Comparison of ENCODE assay signal across 1 cellular context in the genomic region with DNA sequence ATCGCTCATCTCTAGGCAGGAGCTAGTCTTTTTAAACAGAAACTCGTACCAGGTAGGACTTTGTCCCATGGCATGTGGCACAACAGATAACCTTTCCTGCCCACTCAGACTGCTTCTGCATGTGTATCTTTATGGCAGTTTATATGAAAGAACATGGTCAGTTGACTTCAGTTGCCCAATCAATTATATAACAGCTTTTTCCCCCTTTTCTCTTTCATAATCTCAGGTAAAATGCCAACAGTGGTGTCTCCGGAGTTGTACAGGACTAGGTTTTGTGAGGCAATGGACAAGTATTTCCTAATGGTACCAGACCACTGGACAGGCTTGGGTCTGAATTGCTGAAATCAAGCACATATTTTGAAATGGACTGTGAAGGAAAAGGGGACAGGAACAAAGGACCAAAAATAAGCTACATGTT.
TF ChIP-seq lines count a peak whose summit lies in the region.

No MANE protein-coding gene starts in this region.

TF ChIP-seq in HepG2, 621 proteins besides CTCF, POLR2A, EP300 and RAD21 (continues in another document):
- TF ChIP-seq TAF15 (IDR thresholded peaks at IDR 0.05; ENCODE audit: low read depth, low read length, poor library complexity, severe bottlenecking), result no peak
- TF ChIP-seq U2AF2 (IDR thresholded peaks at IDR 0.05; ENCODE audit: low read depth, low read length), result no peak
- no peak for TF ChIP-seq GLI4 (CRISPR knock-in tag; IDR thresholded peaks at IDR 0.05; ENCODE audit: borderline replicate concordance)
- TF ChIP-seq SOX13 (IDR thresholded peaks at IDR 0.05), result no peak
- TF ChIP-seq SOX13 (CRISPR knock-in tag; conservative IDR thresholded peaks at IDR 0.05 in 1 of 2, IDR thresholded peaks at IDR 0.05 in 1 of 2), result no peak
- peak; percentile 52 for TF ChIP-seq HNF4A (CRISPR knock-in tag; IDR thresholded peaks at IDR 0.05)
- TF ChIP-seq NR0B2 (CRISPR knock-in tag; IDR thresholded peaks at IDR 0.05), result no peak
- TF ChIP-seq ZNF646 (CRISPR knock-in tag; IDR thresholded peaks at IDR 0.05), result no peak
- TF ChIP-seq SRF (IDR thresholded peaks at IDR 0.05; ENCODE audit: low read depth, low read length), result no peak
- TF ChIP-seq ZNF781 (CRISPR knock-in tag; IDR thresholded peaks at IDR 0.05; ENCODE audit: borderline replicate concordance, not compliant biosample characterization), result no peak
- TF ChIP-seq, protein P1, sequence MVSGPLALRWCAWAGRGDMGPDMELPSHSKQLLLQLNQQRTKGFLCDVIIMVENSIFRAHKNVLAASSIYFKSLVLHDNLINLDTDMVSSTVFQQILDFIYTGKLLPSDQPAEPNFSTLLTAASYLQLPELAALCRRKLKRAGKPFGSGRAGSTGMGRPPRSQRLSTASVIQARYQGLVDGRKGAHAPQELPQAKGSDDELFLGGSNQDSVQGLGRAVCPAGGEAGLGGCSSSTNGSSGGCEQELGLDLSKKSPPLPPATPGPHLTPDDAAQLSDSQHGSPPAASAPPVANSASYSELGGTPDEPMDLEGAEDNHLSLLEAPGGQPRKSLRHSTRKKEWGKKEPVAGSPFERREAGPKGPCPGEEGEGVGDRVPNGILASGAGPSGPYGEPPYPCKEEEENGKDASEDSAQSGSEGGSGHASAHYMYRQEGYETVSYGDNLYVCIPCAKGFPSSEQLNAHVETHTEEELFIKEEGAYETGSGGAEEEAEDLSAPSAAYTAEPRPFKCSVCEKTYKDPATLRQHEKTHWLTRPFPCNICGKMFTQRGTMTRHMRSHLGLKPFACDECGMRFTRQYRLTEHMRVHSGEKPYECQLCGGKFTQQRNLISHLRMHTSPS (CRISPR knock-in tag; IDR thresholded peaks at IDR 0.05; ENCODE audit: low read depth), result peak; percentile 57; the same call in 1 of the 2 replicates
- TF ChIP-seq E2F1 (CRISPR knock-in tag; IDR thresholded peaks at IDR 0.05), result no peak
- no peak for TF ChIP-seq ZNF296 (CRISPR knock-in tag; conservative IDR thresholded peaks at IDR 0.05)
- no peak for TF ChIP-seq GZF1 (CRISPR knock-in tag; IDR thresholded peaks at IDR 0.05)
- TF ChIP-seq MTF2 (CRISPR knock-in tag; IDR thresholded peaks at IDR 0.05; ENCODE audit: borderline replicate concordance), result no peak
- TF ChIP-seq, protein P2, sequence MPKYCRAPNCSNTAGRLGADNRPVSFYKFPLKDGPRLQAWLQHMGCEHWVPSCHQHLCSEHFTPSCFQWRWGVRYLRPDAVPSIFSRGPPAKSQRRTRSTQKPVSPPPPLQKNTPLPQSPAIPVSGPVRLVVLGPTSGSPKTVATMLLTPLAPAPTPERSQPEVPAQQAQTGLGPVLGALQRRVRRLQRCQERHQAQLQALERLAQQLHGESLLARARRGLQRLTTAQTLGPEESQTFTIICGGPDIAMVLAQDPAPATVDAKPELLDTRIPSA (CRISPR knock-in tag; IDR thresholded peaks at IDR 0.05; ENCODE audit: borderline replicate concordance), result no peak
- TF ChIP-seq ZNF225 (CRISPR knock-in tag; IDR thresholded peaks at IDR 0.05), result no peak
- TF ChIP-seq IRF2 (CRISPR knock-in tag; IDR thresholded peaks at IDR 0.05), result no peak
- no peak for TF ChIP-seq PLSCR1 (CRISPR knock-in tag; IDR thresholded peaks at IDR 0.05; ENCODE audit: borderline replicate concordance)
- no peak for TF ChIP-seq RARG (CRISPR knock-in tag; IDR thresholded peaks at IDR 0.05; ENCODE audit: low read depth)
- no peak for TF ChIP-seq ZNF235 (CRISPR knock-in tag; IDR thresholded peaks at IDR 0.05; ENCODE audit: borderline replicate concordance)
- TF ChIP-seq, protein P3, sequence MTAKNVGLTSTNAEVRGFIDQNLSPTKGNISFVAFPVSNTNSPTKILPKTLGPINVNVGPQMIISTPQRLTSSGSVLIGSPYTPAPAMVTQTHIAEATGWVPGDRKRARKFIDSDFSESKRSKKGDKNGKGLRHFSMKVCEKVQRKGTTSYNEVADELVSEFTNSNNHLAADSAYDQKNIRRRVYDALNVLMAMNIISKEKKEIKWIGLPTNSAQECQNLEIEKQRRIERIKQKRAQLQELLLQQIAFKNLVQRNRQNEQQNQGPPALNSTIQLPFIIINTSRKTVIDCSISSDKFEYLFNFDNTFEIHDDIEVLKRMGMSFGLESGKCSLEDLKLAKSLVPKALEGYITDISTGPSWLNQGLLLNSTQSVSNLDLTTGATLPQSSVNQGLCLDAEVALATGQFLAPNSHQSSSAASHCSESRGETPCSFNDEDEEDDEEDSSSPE (CRISPR knock-in tag; IDR thresholded peaks at IDR 0.05), result no peak
- peak; percentile 55; the same call in 1 of the 2 replicates for TF ChIP-seq CEBPB (IDR thresholded peaks at IDR 0.05; ENCODE audit: borderline replicate concordance, low read depth, low read length)
- no peak for TF ChIP-seq KDM6A (CRISPR knock-in tag; IDR thresholded peaks at IDR 0.05; ENCODE audit: low read depth)
- no peak for TF ChIP-seq ZBTB14 (CRISPR knock-in tag; IDR thresholded peaks at IDR 0.05)
- no peak for TF ChIP-seq NR2C2 (CRISPR knock-in tag; IDR thresholded peaks at IDR 0.05; ENCODE audit: borderline replicate concordance)
- TF ChIP-seq IKZF4 (CRISPR knock-in tag; IDR thresholded peaks at IDR 0.05; ENCODE audit: borderline replicate concordance, low read depth, not compliant biosample characterization), result no peak
- TF ChIP-seq, protein P4, sequence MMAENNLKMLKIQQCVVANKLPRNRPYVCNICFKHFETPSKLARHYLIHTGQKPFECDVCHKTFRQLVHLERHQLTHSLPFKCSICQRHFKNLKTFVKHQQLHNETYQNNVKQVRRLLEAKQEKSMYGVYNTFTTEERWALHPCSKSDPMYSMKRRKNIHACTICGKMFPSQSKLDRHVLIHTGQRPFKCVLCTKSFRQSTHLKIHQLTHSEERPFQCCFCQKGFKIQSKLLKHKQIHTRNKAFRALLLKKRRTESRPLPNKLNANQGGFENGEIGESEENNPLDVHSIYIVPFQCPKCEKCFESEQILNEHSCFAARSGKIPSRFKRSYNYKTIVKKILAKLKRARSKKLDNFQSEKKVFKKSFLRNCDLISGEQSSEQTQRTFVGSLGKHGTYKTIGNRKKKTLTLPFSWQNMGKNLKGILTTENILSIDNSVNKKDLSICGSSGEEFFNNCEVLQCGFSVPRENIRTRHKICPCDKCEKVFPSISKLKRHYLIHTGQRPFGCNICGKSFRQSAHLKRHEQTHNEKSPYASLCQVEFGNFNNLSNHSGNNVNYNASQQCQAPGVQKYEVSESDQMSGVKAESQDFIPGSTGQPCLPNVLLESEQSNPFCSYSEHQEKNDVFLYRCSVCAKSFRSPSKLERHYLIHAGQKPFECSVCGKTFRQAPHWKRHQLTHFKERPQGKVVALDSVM (CRISPR knock-in tag; IDR thresholded peaks at IDR 0.05), result no peak
- TF ChIP-seq EHMT2 (IDR thresholded peaks at IDR 0.05; ENCODE audit: borderline replicate concordance, low read depth, low read length), result 0 out of 2 replicates have a peak, but pooled peaks have one; percentile 19
- no peak for TF ChIP-seq HNRNPH1 (optimal IDR thresholded peaks at IDR 0.05; ENCODE audit: low read depth, low read length)
- TF ChIP-seq NAIF1 (CRISPR knock-in tag; IDR thresholded peaks at IDR 0.05; ENCODE audit: borderline replicate concordance), result no peak
- 0 out of 2 replicates have a peak, but pooled peaks have one; percentile 63 for TF ChIP-seq HNRNPL (IDR thresholded peaks at IDR 0.05; ENCODE audit: low read depth, low read length)
- TF ChIP-seq TEF (CRISPR knock-in tag; IDR thresholded peaks at IDR 0.05), result 0 out of 2 replicates have a peak, but pooled peaks have one; percentile 42
- no peak for TF ChIP-seq ZNF326 (CRISPR knock-in tag; IDR thresholded peaks at IDR 0.05; ENCODE audit: borderline replicate concordance)
- no peak for TF ChIP-seq RNF2 (conservative IDR thresholded peaks at IDR 0.05; ENCODE audit: low read depth)
- no peak for TF ChIP-seq DR1 (CRISPR knock-in tag; IDR thresholded peaks at IDR 0.05)
- TF ChIP-seq, protein P5, sequence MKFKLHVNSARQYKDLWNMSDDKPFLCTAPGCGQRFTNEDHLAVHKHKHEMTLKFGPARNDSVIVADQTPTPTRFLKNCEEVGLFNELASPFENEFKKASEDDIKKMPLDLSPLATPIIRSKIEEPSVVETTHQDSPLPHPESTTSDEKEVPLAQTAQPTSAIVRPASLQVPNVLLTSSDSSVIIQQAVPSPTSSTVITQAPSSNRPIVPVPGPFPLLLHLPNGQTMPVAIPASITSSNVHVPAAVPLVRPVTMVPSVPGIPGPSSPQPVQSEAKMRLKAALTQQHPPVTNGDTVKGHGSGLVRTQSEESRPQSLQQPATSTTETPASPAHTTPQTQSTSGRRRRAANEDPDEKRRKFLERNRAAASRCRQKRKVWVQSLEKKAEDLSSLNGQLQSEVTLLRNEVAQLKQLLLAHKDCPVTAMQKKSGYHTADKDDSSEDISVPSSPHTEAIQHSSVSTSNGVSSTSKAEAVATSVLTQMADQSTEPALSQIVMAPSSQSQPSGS (CRISPR knock-in tag; IDR thresholded peaks at IDR 0.05), result no peak
- TF ChIP-seq TEAD2 (CRISPR knock-in tag; IDR thresholded peaks at IDR 0.05), result no peak
- no peak for TF ChIP-seq ZNF780A (CRISPR knock-in tag; IDR thresholded peaks at IDR 0.05)
